ENCODE assay signal across 8 cellular contexts in the genomic region with DNA sequence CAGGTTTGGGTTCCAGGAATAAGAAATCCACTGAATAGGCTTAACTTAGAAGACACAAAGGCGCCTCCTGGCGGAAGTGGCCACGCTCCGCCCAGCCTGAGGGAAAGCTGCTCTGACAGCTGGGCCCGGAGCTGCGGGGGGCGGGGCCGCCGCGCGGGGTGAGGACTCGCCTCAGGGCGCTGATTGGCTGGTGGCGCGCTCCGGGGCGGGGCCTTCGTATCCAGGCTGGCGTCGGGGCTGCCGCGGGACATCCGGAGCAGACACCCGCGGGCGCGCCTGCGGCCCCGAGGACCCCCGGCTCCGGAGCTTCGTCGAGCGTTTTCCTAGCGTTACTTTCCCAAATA. TPM values are rescaled to one million over a fixed set of nuclear protein-coding genes. Genes with fewer than 3 reads are reported as not detected.
A peak's percentile ranks its signal among the peaks of the same experiment; 100 is the strongest.
DNase-seq lines count a peak whose midpoint lies in the region; ATAC-seq and TF ChIP-seq lines count a peak whose summit lies in the region.
"Not testable (repeated sequence)": the region's sequence is repeated elsewhere in the genome, so short reads cannot be mapped to it uniquely, and the experiment has no call there.

No MANE protein-coding gene starts in this region.

- not testable (repeated sequence) for H2AFZ ChIP-seq in OCI-LY7 (ENCODE audit: low read length); neural cell (ENCODE audit: low read depth, low read length)

- H3K36me3 Mint-ChIP-seq in activated naive CD4-positive, alpha-beta T cell treated with anti-CD3 and anti-CD28 coated beads, Interleukin-2, amount 50 U/mL, for 72 hours = not testable (repeated sequence)

- not testable (repeated sequence) for H3F3A ChIP-seq in neural cell (ENCODE audit: insufficient read depth, low read length, poor library complexity, severe bottlenecking)

- POLR2A ChIA-PET in OCI-LY7 (lab: Charles Lee) = not testable (repeated sequence)

- intact Hi-C loops in OCI-LY7 (cut with micrococcal nuclease; ENCODE audit: unreplicated experiment); Right ventricle myocardium superior (cut with DNase I): not testable (repeated sequence)

- H3K9ac ChIP-seq in neural cell (ENCODE audit: low read length) = peak overlapping the region; percentile 77

- TF ChIP-seq RAD21 in neural cell (conservative IDR thresholded peaks at IDR 0.05) = not testable (repeated sequence)

- H3K9me2 ChIP-seq in OCI-LY7 (ENCODE audit: insufficient read depth, low read length); neural cell (ENCODE audit: insufficient read depth, low read length): not testable (repeated sequence)

- not testable (repeated sequence) for BruUV-seq in OCI-LY7 (replicated peaks; lab: Mats Ljungman, UMichigan)

- H3K36me3 ChIP-seq in OCI-LY7 (ENCODE audit: insufficient read depth, low read length); neural cell (ENCODE audit: insufficient read depth, low read length); thymus (ENCODE audit: control insufficient read depth, insufficient read depth): not testable (repeated sequence)

- no CpG with 5 or more reads among the region's 35 CpGs for WGBS in thymus

- CTCF ChIA-PET in OCI-LY7 (lab: Charles Lee; ENCODE audit: unreplicated experiment) = not testable (repeated sequence)

- peak overlapping the region; percentile 47 for H3K27ac ChIP-seq in OCI-LY7 (ENCODE audit: low read depth, low read length, poor library complexity, severe bottlenecking)
- peak overlapping the region; percentile 91 for H3K27ac ChIP-seq in neural cell (ENCODE audit: low read length)
- H3K27ac ChIP-seq in thymus (ENCODE audit: low read depth) = peak overlapping the region; percentile 96

- H3K9me3 ChIP-seq in OCI-LY7 (ENCODE audit: low read length); neural cell (ENCODE audit: low read length); thymus (ENCODE audit: control insufficient read depth): not testable (repeated sequence)

- TF ChIP-seq CTCF in OCI-LY7 (conservative IDR thresholded peaks at IDR 0.05; ENCODE audit: low read length) = not testable (repeated sequence)
- peak; percentile 47 for TF ChIP-seq CTCF in neural cell (IDR thresholded peaks at IDR 0.05; ENCODE audit: poor library complexity, severe bottlenecking)

- not testable (repeated sequence) for H3K9me3 Mint-ChIP-seq in activated naive CD4-positive, alpha-beta T cell treated with anti-CD3 and anti-CD28 coated beads, Interleukin-2, amount 50 U/mL, for 72 hours

- H3K4me2 ChIP-seq in OCI-LY7 (ENCODE audit: low read length); neural cell (ENCODE audit: low read length): not testable (repeated sequence)

- not testable (repeated sequence) for H4K20me1 ChIP-seq in OCI-LY7 (ENCODE audit: insufficient read depth, low read length); neural cell (ENCODE audit: insufficient read depth)

- not testable (repeated sequence) for TF ChIP-seq EP300 in neural cell (conservative IDR thresholded peaks at IDR 0.05; ENCODE audit: poor library complexity, severe bottlenecking)

- H3K4me1 ChIP-seq in OCI-LY7 (ENCODE audit: insufficient read depth, low read length, poor library complexity, severe bottlenecking) = peaks cover 11% of the 10 kb centered on the region
- not testable (repeated sequence) for H3K4me1 ChIP-seq in thymus (ENCODE audit: control insufficient read depth, insufficient read depth, low read length)

- not testable (repeated sequence) for H3K27me3 ChIP-seq in neural cell (ENCODE audit: insufficient read depth, low read depth, low read length); thymus (ENCODE audit: control insufficient read depth, insufficient read depth)

- not testable (repeated sequence) for DNase-seq in OCI-LY7 (ENCODE audit: low spot score); activated naive CD4-positive, alpha-beta T cell treated with anti-CD3 and anti-CD28 coated beads, Interleukin-2, amount 50 U/mL, for 72 hours (ENCODE audit: low spot score in 2 of 2); Right ventricle myocardium superior

- H3K27ac Mint-ChIP-seq in activated naive CD4-positive, alpha-beta T cell treated with anti-CD3 and anti-CD28 coated beads, Interleukin-2, amount 50 U/mL, for 72 hours = peak overlapping the region in 1 of 2 donors; percentile 87

- H3K4me3 ChIP-seq in OCI-LY7 (ENCODE audit: low read depth, low read length, poor library complexity, severe bottlenecking) = not testable (repeated sequence)
- H3K4me3 ChIP-seq in neural cell (ENCODE audit: low read length) (peak overlapping the region; percentile 62), thymus (ENCODE audit: low read length) (peak overlapping the region; percentile 43)

- peak; percentile 67 for ATAC-seq in GM18517 (IDR thresholded peaks at IDR 0.05; ENCODE audit: unreplicated experiment)
- peak; percentile 74 for ATAC-seq in GM21528 (IDR thresholded peaks at IDR 0.05; ENCODE audit: low FRiP score, unreplicated experiment)
- ATAC-seq in HG03064 (IDR thresholded peaks at IDR 0.05; ENCODE audit: low read depth, unreplicated experiment) = peak; percentile 77
- ATAC-seq in activated naive CD4-positive, alpha-beta T cell treated with anti-CD3 and anti-CD28 coated beads, Interleukin-2, amount 50 U/mL, for 72 hours = peak; percentile 90 to 91
- ATAC-seq in Right ventricle myocardium superior (ENCODE audit: poor library complexity) = peak; percentile 95

- H3K79me2 ChIP-seq in OCI-LY7 (ENCODE audit: insufficient read depth, low read depth, low read length); neural cell (replicated peaks; ENCODE audit: insufficient read depth, low read length): not testable (repeated sequence)

RNA-seq across cellular contexts. Expression of gene CDK11A, which starts 22.4 kb away (rescaled TPM):
- total RNA-seq in OCI-LY7 (2014; rRNA removed; shearing (Covaris generic)) = 50.9 and 66.1 TPM in 2 replicates
- total RNA-seq in OCI-LY7 (2022) (90.5 and 92.1 TPM in 2 replicates), Right ventricle myocardium superior (17.3 TPM)
- 100 to 1,000 TPM in 1 of 2 donors, 10 to 100 TPM in 1; 63.0 to 108 TPM for total RNA-seq in activated naive CD4-positive, alpha-beta T cell treated with anti-CD3 and anti-CD28 coated beads, Interleukin-2, amount 50 U/mL, for 72 hours
- polyA plus RNA-seq in neural cell (19.3 and 20.2 TPM in 2 replicates), thymus (52.2 TPM)
- polyA minus RNA-seq in neural cell = 24.1 and 28.5 TPM in 2 replicates

RNA-seq across cellular contexts. Expression of gene NADK, which starts 31.7 kb away (rescaled TPM):
- total RNA-seq in OCI-LY7 (2014; rRNA removed; shearing (Covaris generic)) = 144 and 156 TPM in 2 replicates
- total RNA-seq in OCI-LY7 (2022) (173 and 184 TPM in 2 replicates), Right ventricle myocardium superior (23.0 TPM)
- 10 to 100 TPM; 64.7 to 67.6 TPM for total RNA-seq in activated naive CD4-positive, alpha-beta T cell treated with anti-CD3 and anti-CD28 coated beads, Interleukin-2, amount 50 U/mL, for 72 hours
- polyA plus RNA-seq in neural cell (38.5 and 55.5 TPM in 2 replicates), thymus (60.0 TPM)
- polyA minus RNA-seq in neural cell = 27.4 and 31.7 TPM in 2 replicates

RNA-seq across cellular contexts. Expression of gene SLC35E2B, which starts 53.9 kb away (rescaled TPM):
- 24.2 and 26.6 TPM in 2 replicates for total RNA-seq in OCI-LY7 (2014; rRNA removed; shearing (Covaris generic))
- total RNA-seq in OCI-LY7 (2022) (58.9 and 61.2 TPM in 2 replicates), Right ventricle myocardium superior (20.4 TPM)
- total RNA-seq in activated naive CD4-positive, alpha-beta T cell treated with anti-CD3 and anti-CD28 coated beads, Interleukin-2, amount 50 U/mL, for 72 hours = 10 to 100 TPM; 19.0 to 48.5 TPM
- polyA plus RNA-seq in neural cell (93.2 and 112 TPM in 2 replicates), thymus (45.6 TPM)
- 155 TPM in 2 replicates for polyA minus RNA-seq in neural cell
